Comparison of ENCODE assay signal across 12 cellular contexts in genomic region chr22:40213478-40213877, GRCh38. TPM values are rescaled to one million over a fixed set of nuclear protein-coding genes. Genes with fewer than 3 reads are reported as not detected.
DNase-seq lines count a peak whose midpoint lies in the region; ATAC-seq and TF ChIP-seq lines count a peak whose summit lies in the region.
"Had no signal": no experiment of that assay in that cellular context is flagged by ENCODE, and none has a peak within 500 bp of the region (broad histone marks: within the 10 kb centered on the region; RNA-seq: fewer than 3 reads in every experiment).

No MANE protein-coding gene starts in this region.

- H3K27ac Mint-ChIP-seq in activated T-cell treated with anti-CD3 and anti-CD28 coated beads, Interleukin-2, amount 50 U/mL, for 24 hours, result peak overlapping the region; percentile 58
- H3K27ac Mint-ChIP-seq in progenitor cell of endocrine pancreas, result peak overlapping the region; percentile 28
- H3K27ac Mint-ChIP-seq: GM23338 had no signal

- peaks cover 3% of the 10 kb centered on the region for H3K36me3 Mint-ChIP-seq in activated T-cell treated with anti-CD3 and anti-CD28 coated beads, Interleukin-2, amount 50 U/mL, for 24 hours (ENCODE audit: low read depth)
- H3K36me3 Mint-ChIP-seq in progenitor cell of endocrine pancreas (ENCODE audit: insufficient read depth), result peaks cover 7% of the 10 kb centered on the region

- no peaks in the 10 kb centered on the region for H3K27me3 ChIP-seq in Peyer's patch
- H3K27me3 ChIP-seq: colonic mucosa had no signal

- H3K27ac ChIP-seq in coronary artery (no peak overlapping the region), Peyer's patch (no peak overlapping the region)
- H3K27ac ChIP-seq: colonic mucosa, RWPE1, VCaP had no signal

- H3K27me3 Mint-ChIP-seq in activated T-cell treated with anti-CD3 and anti-CD28 coated beads, Interleukin-2, amount 50 U/mL, for 24 hours, result no peaks in the 10 kb centered on the region
- no peaks in the 10 kb centered on the region for H3K27me3 Mint-ChIP-seq in progenitor cell of endocrine pancreas

- no peak for ATAC-seq in HG02642 (IDR thresholded peaks at IDR 0.05; ENCODE audit: poor library complexity, unreplicated experiment)
- ATAC-seq: GM23338 had no signal

- DNase-seq in activated T-cell treated with anti-CD3 and anti-CD28 coated beads, Interleukin-2, amount 50 U/mL, for 24 hours, result no peak
- DNase-seq in activated T-cell treated with anti-CD3 and anti-CD28 coated beads for 4 hours (no peak), NCI-H1694 (lab: John Stamatoyannopoulos, UW) (peak; percentile 15), coronary artery (ENCODE audit: low spot score) (peak; percentile 17), progenitor cell of endocrine pancreas (ENCODE audit: low spot score, unreplicated experiment) (no peak), occipital lobe (lab: John Stamatoyannopoulos, UW) (no peak), Peyer's patch (no peak)
- DNase-seq: colonic mucosa had no signal

- H3K4me3 ChIP-seq in coronary artery (no peak overlapping the region), Peyer's patch (no peak overlapping the region)
- H3K4me3 ChIP-seq: colonic mucosa, GM23338 had no signal

- peaks cover 88% of the 10 kb centered on the region for H3K4me1 Mint-ChIP-seq in activated T-cell treated with anti-CD3 and anti-CD28 coated beads, Interleukin-2, amount 50 U/mL, for 24 hours (ENCODE audit: low read depth)
- H3K4me1 Mint-ChIP-seq in progenitor cell of endocrine pancreas (ENCODE audit: low read depth), result peaks cover 17% of the 10 kb centered on the region

- no peaks in the 10 kb centered on the region for H3K9me3 ChIP-seq in Peyer's patch
- H3K9me3 ChIP-seq: colonic mucosa had no signal

- H3K9me3 Mint-ChIP-seq in activated T-cell treated with anti-CD3 and anti-CD28 coated beads, Interleukin-2, amount 50 U/mL, for 24 hours, result no peaks in the 10 kb centered on the region
- H3K9me3 Mint-ChIP-seq in progenitor cell of endocrine pancreas (ENCODE audit: low read depth), result no peaks in the 10 kb centered on the region
- H3K9me3 Mint-ChIP-seq: GM23338 had no signal

- no peaks in the 10 kb centered on the region for H3K36me3 ChIP-seq in Peyer's patch
- H3K36me3 ChIP-seq: colonic mucosa had no signal

- no peak for TF ChIP-seq POLR2A in Peyer's patch (IDR thresholded peaks at IDR 0.05)

- TF ChIP-seq CTCF in coronary artery (IDR thresholded peaks at IDR 0.05) (no peak), progenitor cell of endocrine pancreas (IDR thresholded peaks at IDR 0.05; ENCODE audit: unreplicated experiment) (no peak), Peyer's patch (IDR thresholded peaks at IDR 0.05) (no peak)

- H3K4me3 Mint-ChIP-seq in activated T-cell treated with anti-CD3 and anti-CD28 coated beads, Interleukin-2, amount 50 U/mL, for 24 hours, result no peak overlapping the region
- no peak overlapping the region for H3K4me3 Mint-ChIP-seq in progenitor cell of endocrine pancreas (ENCODE audit: low read depth)
- H3K4me3 Mint-ChIP-seq: GM23338 had no signal

- H3K4me1 ChIP-seq in Peyer's patch, result peaks cover 0 to 30% (median 17%) of the 10 kb centered on the region in 4 donors
- H3K4me1 ChIP-seq: colonic mucosa had no signal

RNA-seq across cellular contexts. Expression of gene TNRC6B, which starts 35.8 kb away (rescaled TPM):
- total RNA-seq in progenitor cell of endocrine pancreas, result 65.8 and 73.2 TPM in 2 replicates
- total RNA-seq in occipital lobe, result 44.3 TPM
- total RNA-seq in Peyer's patch, result 100 to 1,000 TPM in 1 of 4 donors, 10 to 100 TPM in 3; 43.6 to 169 (median 54.0) TPM

Comparison
In these comparisons a context has a peak if more than half of its experiments do, and no peak if none do; other contexts are left out.
1. DNase-seq: peak in NCI-H1694 (single experiment) and coronary artery (single experiment); none in activated T-cell treated with anti-CD3 and anti-CD28 coated beads, Interleukin-2, amount 50 U/mL, for 24 hours (single experiment), activated T-cell treated with anti-CD3 and anti-CD28 coated beads for 4 hours (single experiment), progenitor cell of endocrine pancreas (single experiment), occipital lobe (single experiment) and Peyer's patch (0 of 3).